ENCODE assay signal across 7 cellular contexts in genomic region chr2:10812362-10813084, GRCh38. TPM values are rescaled to one million over a fixed set of nuclear protein-coding genes. Genes with fewer than 3 reads are reported as not detected.
A peak's percentile ranks its signal among the peaks of the same experiment; 100 is the strongest.
DNase-seq lines count a peak whose midpoint lies in the region; ATAC-seq and TF ChIP-seq lines count a peak whose summit lies in the region.

A gene with protein sequence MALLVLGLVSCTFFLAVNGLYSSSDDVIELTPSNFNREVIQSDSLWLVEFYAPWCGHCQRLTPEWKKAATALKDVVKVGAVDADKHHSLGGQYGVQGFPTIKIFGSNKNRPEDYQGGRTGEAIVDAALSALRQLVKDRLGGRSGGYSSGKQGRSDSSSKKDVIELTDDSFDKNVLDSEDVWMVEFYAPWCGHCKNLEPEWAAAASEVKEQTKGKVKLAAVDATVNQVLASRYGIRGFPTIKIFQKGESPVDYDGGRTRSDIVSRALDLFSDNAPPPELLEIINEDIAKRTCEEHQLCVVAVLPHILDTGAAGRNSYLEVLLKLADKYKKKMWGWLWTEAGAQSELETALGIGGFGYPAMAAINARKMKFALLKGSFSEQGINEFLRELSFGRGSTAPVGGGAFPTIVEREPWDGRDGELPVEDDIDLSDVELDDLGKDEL (minus strand): TSS chr2:10812785. CDS start chr2:10812696, 89 bp downstream.

- H3K27ac ChIP-seq in hepatocyte: peak within 1 kb of the TSS; percentile 96

- no peaks in the 10 kb centered on the region for H3K27me3 ChIP-seq in hepatocyte

- peak; percentile 78 for ATAC-seq in GM18519 (IDR thresholded peaks at IDR 0.05; ENCODE audit: low FRiP score, unreplicated experiment)
- peak; percentile 92 for ATAC-seq in HG03045 (IDR thresholded peaks at IDR 0.05; ENCODE audit: unreplicated experiment)

- DNase-seq in NCI-H2081 treated with DMSO at 0.1 percent for 48 hours (lab: John Stamatoyannopoulos, UW): peak; percentile 84
- DNase-seq in T1000 (lab: John Stamatoyannopoulos, UW): peak; percentile 92
- peak; percentile 99 for DNase-seq in astrocyte of the hippocampus (ENCODE audit: low read depth, low spot score)
- peak; percentile 98 for DNase-seq in hepatocyte (ENCODE audit: low spot score)
- DNase-seq in retinal pigment epithelial cell (ENCODE audit: low read depth): peak; percentile 80

- TF ChIP-seq CTCF in hepatocyte (IDR thresholded peaks at IDR 0.05; ENCODE audit: poor library complexity) (no peak), retinal pigment epithelial cell (conservative IDR thresholded peaks at IDR 0.05; ENCODE audit: low read depth, low read length) (no peak)

- H4K20me1 ChIP-seq in hepatocyte (ENCODE audit: insufficient read depth, poor library complexity, severe bottlenecking): peaks cover 43% of the 10 kb centered on the region

- peak within 1 kb of the TSS; percentile 94 for H3K4me2 ChIP-seq in hepatocyte

- 1% methylated on average over 49 of the region's 94 CpGs for WGBS in hepatocyte (ENCODE audit: low lambda C conversion rate, missing lambda C conversion rate)

- H3K9me3 ChIP-seq in hepatocyte (ENCODE audit: low read depth): no peaks in the 10 kb centered on the region

- no peaks in the 10 kb centered on the region for H3K9me2 ChIP-seq in hepatocyte (replicated peaks; ENCODE audit: insufficient read depth)

- peaks cover 15% of the 10 kb centered on the region for H3K4me1 ChIP-seq in hepatocyte (ENCODE audit: insufficient read depth)

- peak within 1 kb of the TSS; percentile 92 for H2AFZ ChIP-seq in hepatocyte

- no peaks in the 10 kb centered on the region for H3K36me3 ChIP-seq in hepatocyte (replicated peaks; ENCODE audit: insufficient read depth, low read depth)

- H3K79me2 ChIP-seq in hepatocyte: peaks cover 48% of the 10 kb centered on the region

- H3K4me3 ChIP-seq in hepatocyte: peak within 1 kb of the TSS; percentile 93
- H3K4me3 ChIP-seq in retinal pigment epithelial cell (ENCODE audit: low read length): peak within 1 kb of the TSS; percentile 77

RNA-seq across cellular contexts. Expression of the gene that starts here (rescaled TPM):
- 507 and 515 TPM in 2 replicates for total RNA-seq in hepatocyte
- 715 and 766 TPM in 2 replicates for polyA plus RNA-seq in hepatocyte

Comparison
In these comparisons a context has a peak if more than half of its experiments do, and no peak if none do; other contexts are left out.
1. Peak in every context shown above with its lines: DNase-seq, ATAC-seq, H3K4me3 ChIP-seq and H3K27ac ChIP-seq.